In the genomic region with DNA sequence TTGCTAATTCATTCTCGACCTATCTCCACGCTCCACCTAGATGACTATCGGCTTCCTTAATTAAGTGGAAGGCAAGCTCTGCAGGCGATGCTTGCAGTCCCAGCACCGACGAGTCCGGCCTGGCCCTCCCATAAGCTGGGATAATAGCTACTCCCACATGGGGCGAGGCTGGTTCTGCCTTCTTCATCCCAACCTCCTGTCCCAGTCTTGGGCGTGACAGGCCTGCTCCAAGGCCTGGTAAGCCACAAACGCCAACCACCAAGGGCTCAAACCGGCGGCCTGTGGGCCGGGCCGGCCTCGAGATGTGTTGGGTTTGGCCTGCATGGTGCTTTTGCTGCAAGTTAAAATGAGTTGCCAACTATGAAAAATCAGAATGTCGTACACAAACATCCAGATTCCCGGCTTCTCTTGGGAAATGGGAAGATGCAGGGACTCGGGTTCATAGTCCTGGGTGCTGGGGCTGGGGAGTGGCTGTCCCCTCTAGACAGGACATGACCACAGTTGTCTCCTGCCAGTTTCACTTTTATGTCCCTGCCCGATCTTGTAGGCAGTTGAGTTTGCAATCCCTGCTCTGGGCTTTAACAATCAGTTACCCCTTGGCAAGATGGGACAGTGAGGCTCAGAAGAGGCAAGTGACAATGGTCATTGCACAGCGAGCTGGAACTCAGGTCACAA, we compare ENCODE assay signal across 19 cellular contexts. TPM values are rescaled to one million over a fixed set of nuclear protein-coding genes. Genes with fewer than 3 reads are reported as not detected.
DNase-seq lines count a peak whose midpoint lies in the region; ATAC-seq, FAIRE-seq and TF ChIP-seq lines count a peak whose summit lies in the region.
"Had no signal": no experiment of that assay in that cellular context is flagged by ENCODE, and none has a peak within 500 bp of the region (broad histone marks: within the 10 kb centered on the region; RNA-seq: fewer than 3 reads in every experiment).

No MANE protein-coding gene starts in this region.

- no TSS peak for BruUV-seq in K562 (replicated peaks; lab: Mats Ljungman, UMichigan)

- H3K79me2 ChIP-seq in K562 (ENCODE audit: control insufficient read depth, insufficient read depth, low read length) = no peaks in the 10 kb centered on the region

- TF ChIP-seq CTCF in CD14-positive monocyte (IDR thresholded peaks at IDR 0.05) (no peak), K562 (IDR thresholded peaks at IDR 0.05 in 2 of 3, conservative IDR thresholded peaks at IDR 0.05 in 1 of 3; ENCODE audit: insufficient read depth in 2 of 3, low read depth in 1 of 3, low read length in 3 of 3) (no peak)

- no peak overlapping the region for H3K4me3 ChIP-seq in K562
- H3K4me3 ChIP-seq in subcutaneous abdominal adipose tissue (ENCODE audit: low read depth in 1 of 5, low read length in 5 of 5) = no peak overlapping the region
- H3K4me3 ChIP-seq: cardiac muscle cell had no signal

- no peaks in the 10 kb centered on the region for H3K36me3 ChIP-seq in K562 (ENCODE audit: control insufficient read depth, insufficient read depth, low read length)
- no peaks in the 10 kb centered on the region for H3K36me3 ChIP-seq in subcutaneous abdominal adipose tissue (ENCODE audit: control insufficient read depth in 5 of 5, insufficient read depth in 5 of 5, low read length in 5 of 5)
- H3K36me3 ChIP-seq: cardiac muscle cell had no signal

- H3K4me3 Mint-ChIP-seq in CD14-positive monocyte = no peak overlapping the region
- H3K4me3 Mint-ChIP-seq in activated CD4-positive, alpha-beta T cell treated with anti-CD3 and anti-CD28 coated beads, Interleukin-2, amount 10 ng/mL, durations not matched to agents 7 days and 5 days = no peak overlapping the region
- H3K4me3 Mint-ChIP-seq: activated naive CD8-positive, alpha-beta T cell; activated T-cell treated with anti-CD3 and anti-CD28 coated beads, Interleukin-2, amount 50 U/mL, for 24 hours; effector memory CD8-positive, alpha-beta T cell; naive thymus-derived CD8-positive, alpha-beta T cell had no signal

- H3K4me1 ChIP-seq in K562 (replicated peaks in 1 of 2; ENCODE audit: control insufficient read depth in 2 of 2, insufficient read depth in 2 of 2, low read length in 2 of 2) = peaks cover 0 to 17% of the 10 kb centered on the region in 2 experiments; a peak in 2 of 5 replicates
- peaks cover 8 to 65% (median 44%) of the 10 kb centered on the region in 5 donors for H3K4me1 ChIP-seq in subcutaneous abdominal adipose tissue (ENCODE audit: control insufficient read depth in 5 of 5, insufficient read depth in 5 of 5, low read length in 5 of 5)

- TF ChIP-seq EP300 in K562 (IDR thresholded peaks at IDR 0.05; ENCODE audit: low read length) = no peak

- no peak for TF ChIP-seq POLR2A in K562 (conservative IDR thresholded peaks at IDR 0.05)

- FAIRE-seq in K562 (lab: Jason Lieb, UNC) = no peak

- H3K4me2 ChIP-seq in K562 (ENCODE audit: insufficient read depth, low read length) = no peak overlapping the region

- no peaks in the 10 kb centered on the region for H4K20me1 ChIP-seq in K562 (replicated peaks; ENCODE audit: control insufficient read depth, insufficient read depth, low read length)

- 0 out of 2 replicates have a peak overlapping the region, but pooled peaks have one; percentile 9 for H2AFZ ChIP-seq in K562 (ENCODE audit: low read depth, low read length)

- H3K27ac ChIP-seq in K562 (ENCODE audit: extremely low read depth, low read depth, low read length) (no peak overlapping the region), subcutaneous abdominal adipose tissue (ENCODE audit: low read depth, low read length) (peak overlapping the region; percentile 94)
- H3K27ac ChIP-seq: cardiac muscle cell had no signal

- peaks cover 93% of the 10 kb centered on the region for H3K4me1 Mint-ChIP-seq in CD14-positive monocyte
- H3K4me1 Mint-ChIP-seq in activated CD4-positive, alpha-beta T cell treated with anti-CD3 and anti-CD28 coated beads, Interleukin-2, amount 10 ng/mL, durations not matched to agents 7 days and 5 days = peaks cover 12% of the 10 kb centered on the region

- no peak for ATAC-seq in K562
- ATAC-seq in HG03139 (IDR thresholded peaks at IDR 0.05; ENCODE audit: unreplicated experiment) = no peak
- no peak for ATAC-seq in HG03521 (IDR thresholded peaks at IDR 0.05; ENCODE audit: unreplicated experiment)
- ATAC-seq: effector memory CD8-positive, alpha-beta T cell; naive thymus-derived CD8-positive, alpha-beta T cell had no signal

- no peaks in the 10 kb centered on the region for H3K9me1 ChIP-seq in K562 (ENCODE audit: control insufficient read depth, insufficient read depth, low read length)

- H3K9ac ChIP-seq in K562 (ENCODE audit: insufficient read depth in 1 of 2, low read depth in 2 of 2, low read length in 2 of 2) (peak overlapping the region in 1 of 2 experiments; percentile 68; a peak in 1 of 4 replicates), subcutaneous abdominal adipose tissue (ENCODE audit: low read length in 5 of 5) (peak overlapping the region in 3 of 5 donors; percentile 11 to 53 (median 50))

- no peak for TF ChIP-seq RAD21 in K562 (CRISPR knock-in tag; conservative IDR thresholded peaks at IDR 0.05 in 1 of 2, IDR thresholded peaks at IDR 0.05 in 1 of 2)

- H3K27me3 ChIP-seq in K562 (ENCODE audit: control insufficient read depth in 2 of 2, insufficient read depth in 2 of 2, low read length in 2 of 2) (no peaks in the 10 kb centered on the region), subcutaneous abdominal adipose tissue (ENCODE audit: control insufficient read depth in 5 of 5, insufficient read depth in 4 of 5, low read length in 5 of 5) (no peaks in the 10 kb centered on the region)
- H3K27me3 ChIP-seq: cardiac muscle cell had no signal

- H3K27ac Mint-ChIP-seq in CD14-positive monocyte = peak overlapping the region; percentile 97 to 99 (median 99)
- H3K27ac Mint-ChIP-seq in activated CD4-positive, alpha-beta T cell treated with anti-CD3 and anti-CD28 coated beads, Interleukin-2, amount 10 ng/mL, durations not matched to agents 7 days and 5 days = no peak overlapping the region
- H3K27ac Mint-ChIP-seq: activated naive CD8-positive, alpha-beta T cell; activated T-cell treated with anti-CD3 and anti-CD28 coated beads, Interleukin-2, amount 50 U/mL, for 24 hours; effector memory CD8-positive, alpha-beta T cell had no signal

- H3K9me3 Mint-ChIP-seq in CD14-positive monocyte = peaks cover 4 to 14% (median 11%) of the 10 kb centered on the region in 7 donors
- no peaks in the 10 kb centered on the region for H3K9me3 Mint-ChIP-seq in activated CD4-positive, alpha-beta T cell treated with anti-CD3 and anti-CD28 coated beads, Interleukin-2, amount 10 ng/mL, durations not matched to agents 7 days and 5 days
- H3K9me3 Mint-ChIP-seq: activated T-cell treated with anti-CD3 and anti-CD28 coated beads, Interleukin-2, amount 50 U/mL, for 24 hours; naive thymus-derived CD8-positive, alpha-beta T cell had no signal

- intact Hi-C loops in CD14-positive monocyte (cut with micrococcal nuclease) (no loop called here), K562 (cut with micrococcal nuclease) (no loop called here)

- no peaks in the 10 kb centered on the region for H3K9me3 ChIP-seq in K562 (replicated peaks; ENCODE audit: control insufficient read depth, insufficient read depth, low read depth, low read length)
- peaks cover 0 to 12% (median 3%) of the 10 kb centered on the region in 5 donors for H3K9me3 ChIP-seq in subcutaneous abdominal adipose tissue (ENCODE audit: control insufficient read depth in 5 of 5, low read length in 5 of 5)

- peaks cover 0 to 5% (median 0%) of the 10 kb centered on the region in 3 donors for H3K27me3 Mint-ChIP-seq in CD14-positive monocyte (ENCODE audit: low read depth in 3 of 3)
- H3K27me3 Mint-ChIP-seq in activated CD4-positive, alpha-beta T cell treated with anti-CD3 and anti-CD28 coated beads, Interleukin-2, amount 10 ng/mL, durations not matched to agents 7 days and 5 days = no peaks in the 10 kb centered on the region
- H3K27me3 Mint-ChIP-seq: activated naive CD8-positive, alpha-beta T cell; activated T-cell treated with anti-CD3 and anti-CD28 coated beads, Interleukin-2, amount 50 U/mL, for 24 hours had no signal

- CTCF ChIA-PET in K562 (lab: Yijun Ruan, JAX; ENCODE audit: low intra/inter-chr PET ratio) = no interaction called here
- CTCF ChIA-PET in activated CD4-positive, alpha-beta T cell treated with anti-CD3 and anti-CD28 coated beads, Interleukin-2, amount 10 ng/mL, durations not matched to agents 7 days and 5 days (lab: Charles Lee) = interaction anchor here (1.1 kb wide), 1 partner anchor 12 kb away, joined by 3 read pairs; no protein-coding TSS in a partner anchor

- in situ Hi-C loops in K562 (cut with MboI) = no loop called here

- POLR2A ChIA-PET in K562 (lab: Yijun Ruan, JAX) = interaction anchor here (0.7 to 1.3 kb wide), 2 partner anchors 28 to 145 kb away, joined by 3 read pairs; no protein-coding TSS in a partner anchor
- POLR2A ChIA-PET in activated CD4-positive, alpha-beta T cell treated with anti-CD3 and anti-CD28 coated beads, Interleukin-2, amount 10 ng/mL, durations not matched to agents 7 days and 5 days (lab: Charles Lee) = no interaction called here

- 41% methylated on average over 20 of the region's 20 CpGs for WGBS in K562 (ENCODE audit: insufficient coverage, low coverage, missing lambda C conversion rate)

- H3K36me3 Mint-ChIP-seq in CD14-positive monocyte = peaks cover 6 to 8% of the 10 kb centered on the region in 2 donors
- H3K36me3 Mint-ChIP-seq in activated CD4-positive, alpha-beta T cell treated with anti-CD3 and anti-CD28 coated beads, Interleukin-2, amount 10 ng/mL, durations not matched to agents 7 days and 5 days (ENCODE audit: low read depth) = no peaks in the 10 kb centered on the region
- H3K36me3 Mint-ChIP-seq: activated naive CD8-positive, alpha-beta T cell; naive thymus-derived CD8-positive, alpha-beta T cell had no signal

- DNase-seq in CD14-positive monocyte (ENCODE audit: low spot score) = no peak
- DNase-seq in K562 (ENCODE audit: extremely low read depth in 1 of 4, low spot score in 3 of 4) = no peak
- DNase-seq in myocyte (ENCODE audit: low read depth) = peak; percentile 65
- no peak for DNase-seq in NK-92 (lab: John Stamatoyannopoulos, UW; ENCODE audit: unreplicated experiment)
- DNase-seq in activated CD4-positive, alpha-beta T cell treated with anti-CD3 and anti-CD28 coated beads, Interleukin-2, amount 10 ng/mL, durations not matched to agents 7 days and 5 days = no peak
- DNase-seq: ACHN; activated CD4-positive, alpha-beta T cell treated with anti-CD3 and anti-CD28 coated beads, Interleukin-2, amount 50 U/mL, for 48 hours; activated T-cell treated with anti-CD3 and anti-CD28 coated beads, Interleukin-2, amount 50 U/mL, for 24 hours; effector memory CD8-positive, alpha-beta T cell; foreskin melanocyte; naive thymus-derived CD8-positive, alpha-beta T cell; NCI-H1417; NCI-H2171; stimulated activated CD4-positive, alpha-beta T cell treated with anti-CD3 and anti-CD28 coated beads, Interleukin-1b, Interleukin-23, amount 100 ng/mL, for 48 hours had no signal

RNA-seq across cellular contexts. Expression of gene CEBPB, which starts 32.8 kb away (rescaled TPM):
- polyA plus RNA-seq in CD14-positive monocyte = 10 to 100 TPM; 52.4 to 80.8 TPM
- total RNA-seq in K562 (2011; cell fraction: chromatin; rRNA removed; ENCODE audit: low replicate concordance) = 3.3 and 9.2 TPM in 2 replicates
- 18.3 and 19.3 TPM in 2 replicates for total RNA-seq in K562 (2011; cell fraction: nucleolus; rRNA removed)
- total RNA-seq in K562 (2011; cell fraction: nucleoplasm; rRNA removed) = 8.7 and 9.0 TPM in 2 replicates
- 41.7 and 51.5 TPM in 2 replicates for total RNA-seq in K562 (2014; rRNA removed)
- 8.1 and 8.3 TPM in 2 replicates for total RNA-seq in K562 (2014; rRNA removed; fragmentation: Illumina TruSeq; extraction: Trizol)
- 5.7 and 6.6 TPM in 2 replicates for total RNA-seq in K562 (2015; rRNA removed; fragmentation: Illumina TruSeq; extraction: Trizol)
- 68.2 and 72.6 TPM in 2 replicates for total RNA-seq in K562 (2021)
- 7.8 and 10.8 TPM in 2 replicates for polyA plus RNA-seq in K562 (2011; rRNA removed)
- 12.1 and 32.2 TPM in 2 replicates for polyA plus RNA-seq in K562 (2011; cell fraction: cytosol; rRNA removed)
- 15.5 and 18.1 TPM in 2 replicates for polyA plus RNA-seq in K562 (2011; cell fraction: nucleus; rRNA removed)
- 16.9 and 44.3 TPM in 2 replicates for polyA plus RNA-seq in K562 (2012)
- polyA plus RNA-seq in K562 (2014; fragmentation: Illumina TruSeq; extraction: Trizol) = 4.6 and 6.8 TPM in 2 replicates
- 1 to 10 TPM; 1.2 to 1.5 TPM for polyA plus RNA-seq in K562 (2014; fragmentation: Nextera tagmentation; extraction: Ambion mirVana)
- 47.7 and 57.9 TPM in 2 replicates for polyA plus RNA-seq in K562 (2014; rRNA removed)
- polyA minus RNA-seq in K562 (2011; rRNA and poly(A)+ RNA removed) = 1.3 and 1.5 TPM in 2 replicates
- 10.1 and 19.9 TPM in 2 replicates for polyA minus RNA-seq in K562 (2011; cell fraction: cytosol; rRNA and poly(A)+ RNA removed)
- polyA minus RNA-seq in K562 (2011; cell fraction: nucleus; rRNA and poly(A)+ RNA removed) = 9.3 and 11.7 TPM in 2 replicates
- total RNA-seq in myocyte = 29.6 and 31.3 TPM in 2 replicates
- 27.8 TPM for polyA plus RNA-seq in myocyte (2012)
- total RNA-seq in activated CD4-positive, alpha-beta T cell treated with anti-CD3 and anti-CD28 coated beads, Interleukin-2, amount 10 ng/mL, durations not matched to agents 7 days and 5 days = 10 to 100 TPM; 17.9 to 24.1 TPM
